9 cellular contexts compared by ENCODE assay signal in the genomic region with DNA sequence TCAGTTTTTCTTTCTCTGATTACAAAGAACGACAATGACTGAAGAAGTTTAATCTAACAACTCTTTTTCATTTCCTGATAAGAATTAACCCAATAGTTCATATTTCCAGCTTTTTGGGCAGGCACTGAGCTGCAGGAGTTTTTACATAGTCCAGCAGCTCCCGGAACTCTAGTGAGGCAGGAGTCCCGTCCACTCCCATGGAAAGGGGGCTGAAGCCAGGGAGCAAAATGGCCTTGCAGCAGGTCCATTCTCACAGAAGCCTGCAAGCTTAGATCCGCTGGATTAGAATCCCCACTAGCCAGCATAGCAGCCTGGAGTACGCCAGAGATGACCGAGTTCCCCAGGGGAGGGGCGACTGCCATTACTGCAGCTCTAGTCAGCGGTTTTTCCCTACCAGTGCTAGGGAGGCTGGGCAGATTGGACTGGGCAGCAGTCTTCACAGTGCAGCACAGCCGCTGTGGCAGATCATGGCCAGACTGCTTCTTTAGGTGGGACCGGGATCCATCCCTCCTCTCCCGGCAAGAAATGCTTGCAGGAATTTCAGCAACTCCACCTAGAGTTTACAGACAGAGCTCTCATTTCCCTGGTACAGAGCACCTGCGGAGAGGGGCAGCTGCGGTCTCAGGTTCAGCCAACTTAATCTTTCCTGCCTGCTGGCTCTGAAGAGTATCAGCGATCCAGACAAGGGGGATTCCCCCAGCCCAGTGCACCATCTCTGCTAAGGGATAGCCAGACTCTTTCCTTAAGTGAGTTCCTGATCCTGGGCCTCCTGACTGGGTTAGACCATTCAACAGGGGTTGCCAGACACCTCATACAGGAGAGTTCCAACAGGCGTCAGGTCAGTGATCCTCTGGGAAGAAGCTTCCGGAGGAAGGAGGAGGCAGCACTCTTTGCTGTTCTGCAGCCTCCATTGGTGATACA. TPM values are rescaled to one million over a fixed set of nuclear protein-coding genes. Genes with fewer than 3 reads are reported as not detected.
DNase-seq lines count a peak whose midpoint lies in the region; ATAC-seq, FAIRE-seq and TF ChIP-seq lines count a peak whose summit lies in the region.
"Had no signal": no experiment of that assay in that cellular context is flagged by ENCODE, and none has a peak within 500 bp of the region (broad histone marks: within the 10 kb centered on the region; RNA-seq: fewer than 3 reads in every experiment).

No MANE protein-coding gene starts in this region.

- ATAC-seq in lung (ENCODE audit: insufficient read depth, low FRiP score), result peak; percentile 43
- no peak for ATAC-seq in activated CD4-positive, CD25-positive, alpha-beta regulatory T cell treated with anti-CD3 and anti-CD28 coated beads, Interleukin-2, amount 50 U/mL, for 24 hours

- peak overlapping the region; percentile 88 for H3K4me3 Mint-ChIP-seq in activated T-cell treated with anti-CD3 and anti-CD28 coated beads, Interleukin-2, amount 50 U/mL, for 24 hours
- peak overlapping the region; percentile 56 for H3K4me3 Mint-ChIP-seq in chondrocyte (ENCODE audit: unreplicated experiment)

- TF ChIP-seq CTCF in chondrocyte (IDR thresholded peaks at IDR 0.05) (no peak), lung (IDR thresholded peaks at IDR 0.05; ENCODE audit: control extremely low read depth, extremely low read depth) (no peak)

- H3K4me1 Mint-ChIP-seq in activated T-cell treated with anti-CD3 and anti-CD28 coated beads, Interleukin-2, amount 50 U/mL, for 24 hours (ENCODE audit: low read depth), result peaks cover 47% of the 10 kb centered on the region
- H3K4me1 Mint-ChIP-seq in chondrocyte (ENCODE audit: low read depth), result peaks cover 16% of the 10 kb centered on the region

- H3K36me3 ChIP-seq in lung (ENCODE audit: control insufficient read depth in 2 of 2, insufficient read depth in 2 of 2, low read length in 2 of 2), result no peaks in the 10 kb centered on the region

- peaks cover 0 to 4% of the 10 kb centered on the region in 2 donors for H3K4me1 ChIP-seq in lung (ENCODE audit: control insufficient read depth in 2 of 2, insufficient read depth in 2 of 2, low read length in 2 of 2)

- H3K9me3 Mint-ChIP-seq in activated T-cell treated with anti-CD3 and anti-CD28 coated beads, Interleukin-2, amount 50 U/mL, for 24 hours, result peaks cover 23% of the 10 kb centered on the region
- peaks cover 26% of the 10 kb centered on the region for H3K9me3 Mint-ChIP-seq in chondrocyte (ENCODE audit: low read depth)

- H3K27ac ChIP-seq in lung (ENCODE audit: low read depth in 1 of 2, low read length in 1 of 2), result peak overlapping the region; percentile 77 to 90

- 50 to 62% methylated on average over 16 of the region's 16 CpGs for WGBS in lung, 2 donors

- H3K27me3 Mint-ChIP-seq in activated T-cell treated with anti-CD3 and anti-CD28 coated beads, Interleukin-2, amount 50 U/mL, for 24 hours, result no peaks in the 10 kb centered on the region
- H3K27me3 Mint-ChIP-seq in chondrocyte (ENCODE audit: low read depth), result no peaks in the 10 kb centered on the region

- H3K36me3 Mint-ChIP-seq in activated T-cell treated with anti-CD3 and anti-CD28 coated beads, Interleukin-2, amount 50 U/mL, for 24 hours (ENCODE audit: low read depth), result peaks cover 39% of the 10 kb centered on the region
- H3K36me3 Mint-ChIP-seq in chondrocyte (ENCODE audit: low read depth), result no peaks in the 10 kb centered on the region
- H3K36me3 Mint-ChIP-seq: brain had no signal

- no peaks in the 10 kb centered on the region for H3K27me3 ChIP-seq in lung (ENCODE audit: control insufficient read depth, insufficient read depth)

- peak; percentile 38 for DNase-seq in activated T-cell treated with anti-CD3 and anti-CD28 coated beads, Interleukin-2, amount 50 U/mL, for 24 hours
- no peak for DNase-seq in activated T-cell treated with anti-CD3 and anti-CD28 coated beads, Interleukin-2, amount 50 U/mL, for 1 hour
- peak; percentile 73 for DNase-seq in NCI-H748 (lab: John Stamatoyannopoulos, UW; ENCODE audit: unreplicated experiment)
- no peak for DNase-seq in chondrocyte (ENCODE audit: low spot score)
- no peak for DNase-seq in lung (ENCODE audit: low spot score)
- DNase-seq in urothelium cell line (ENCODE audit: low spot score), result peak; percentile 34
- DNase-seq in COR-L47 (lab: John Stamatoyannopoulos, UW), result no peak

- H3K4me3 ChIP-seq in lung, result peak overlapping the region; percentile 2

- peak overlapping the region; percentile 95 for H3K27ac Mint-ChIP-seq in activated T-cell treated with anti-CD3 and anti-CD28 coated beads, Interleukin-2, amount 50 U/mL, for 24 hours
- no peak overlapping the region for H3K27ac Mint-ChIP-seq in chondrocyte (ENCODE audit: unreplicated experiment)

- no peaks in the 10 kb centered on the region for H3K9me3 ChIP-seq in lung (ENCODE audit: control insufficient read depth in 2 of 2, insufficient read depth in 1 of 2, low read length in 1 of 2)

- FAIRE-seq in urothelium cell line (lab: Jason Lieb, UNC), result no peak

RNA-seq across cellular contexts. Expression of a gene that starts 0.7 kb away (rescaled TPM):
- total RNA-seq in chondrocyte, result 1.2 to 12.6 TPM (median 1.8 TPM) in 3 replicates
- 100 to 1,000 TPM in 1 of 2 donors, 10 to 100 TPM in 1; 63.0 to 154 TPM for total RNA-seq in lung
- 100 to 1,000 TPM; 104 to 188 TPM for polyA plus RNA-seq in lung

RNA-seq across cellular contexts. Expression of a gene that starts 53.9 kb away (rescaled TPM):
- total RNA-seq in chondrocyte (not detected in 3 replicates), lung (1 to 10 TPM; 1.6 to 2.1 TPM)
- 10 to 100 TPM in 1 of 2 donors, under 1 TPM in 1; 0.41 to 16.3 TPM for polyA plus RNA-seq in lung

Comparison
In these comparisons a context has a peak if more than half of its experiments do, and no peak if none do; other contexts are left out.
1. DNase-seq: peak in activated T-cell treated with anti-CD3 and anti-CD28 coated beads, Interleukin-2, amount 50 U/mL, for 24 hours (single experiment), NCI-H748 (single experiment) and urothelium cell line (single experiment); none in activated T-cell treated with anti-CD3 and anti-CD28 coated beads, Interleukin-2, amount 50 U/mL, for 1 hour (single experiment), chondrocyte (single experiment), lung (single experiment) and COR-L47 (single experiment).